Comparison of ENCODE assay signal across 8 cellular contexts in genomic region chr10:116287906-116288501, GRCh38. TPM values are rescaled to one million over a fixed set of nuclear protein-coding genes. Genes with fewer than 3 reads are reported as not detected.
DNase-seq lines count a peak whose midpoint lies in the region; ATAC-seq and TF ChIP-seq lines count a peak whose summit lies in the region.

No MANE protein-coding gene starts in this region.

- peak; percentile 80 for TF ChIP-seq CTCF in choroid plexus epithelial cell (conservative IDR thresholded peaks at IDR 0.05; ENCODE audit: low read depth, low read length)

- no peak overlapping the region for H3K4me3 ChIP-seq in choroid plexus epithelial cell (ENCODE audit: low read depth, low read length)

- peak; percentile 52 for ATAC-seq in GM21390 (IDR thresholded peaks at IDR 0.05; ENCODE audit: unreplicated experiment)

- DNase-seq in AG20443 (ENCODE audit: low spot score) (peak; percentile 51), NCI-H82 treated with DMSO at 0.1 percent for 48 hours (lab: John Stamatoyannopoulos, UW; ENCODE audit: unreplicated experiment) (peak; percentile 2), choroid plexus epithelial cell (ENCODE audit: low read depth) (peak; percentile 81), lung microvascular endothelial cell (ENCODE audit: low read depth in 2 of 2) (peak; percentile 51 to 81), HuH-7 (ENCODE audit: low spot score) (no peak), GOT3 (lab: John Stamatoyannopoulos, UW) (no peak)
- DNase-seq in activated CD8-positive, alpha-beta memory T cell treated with anti-CD3 and anti-CD28 coated beads, Interleukin-2, amount 50 U/mL, for 4 hours: no peak

RNA-seq across cellular contexts. Expression of gene GFRA1, which starts 15.0 kb away (rescaled TPM):
- 5.7 and 18.5 TPM in 2 replicates for total RNA-seq in lung microvascular endothelial cell

RNA-seq across cellular contexts. Expression of gene CCDC172, which starts 36.2 kb away (rescaled TPM):
- total RNA-seq in lung microvascular endothelial cell: not detected in 2 replicates

Comparison
In these comparisons a context has a peak if more than half of its experiments do, and no peak if none do; other contexts are left out.
1. DNase-seq: peak in AG20443 (single experiment), NCI-H82 treated with DMSO at 0.1 percent for 48 hours (single experiment), choroid plexus epithelial cell (single experiment) and lung microvascular endothelial cell (2 of 2); none in activated CD8-positive, alpha-beta memory T cell treated with anti-CD3 and anti-CD28 coated beads, Interleukin-2, amount 50 U/mL, for 4 hours (single experiment), HuH-7 (single experiment) and GOT3 (single experiment).